Comparison of ENCODE assay signal across 20 cellular contexts in genomic region chr6:99114769-99115406, GRCh38.
DNase-seq lines count a peak whose midpoint lies in the region; ATAC-seq, FAIRE-seq and TF ChIP-seq lines count a peak whose summit lies in the region.
"Had no signal": no experiment of that assay in that cellular context is flagged by ENCODE, and none has a peak within 500 bp of the region (broad histone marks: within the 10 kb centered on the region; RNA-seq: fewer than 3 reads in every experiment).

No MANE protein-coding gene starts in this region.

- TF ChIP-seq EP300 in HepG2 (IDR thresholded peaks at IDR 0.05; ENCODE audit: low read depth in 2 of 2, low read length in 2 of 2) (no peak), HepG2 (CRISPR knock-in tag; IDR thresholded peaks at IDR 0.05; ENCODE audit: borderline replicate concordance) (no peak)

- DNase-seq in HepG2 (ENCODE audit: low spot score) (peak; percentile 6), right lobe of liver (no peak), body of pancreas (peak in 2 of 4 donors; percentile 25 to 27), AML-193 (lab: John Stamatoyannopoulos, UW) (no peak), cerebellar cortex (ENCODE audit: low spot score) (no peak), T-helper 1 cell (no peak)
- DNase-seq: ACHN; CD4-positive, alpha-beta T cell; DMS79 treated with DMSO at 0.1 percent for 48 hours; HFFc6; KBM-7; NCI-H1092; NCI-H69; Peyer's patch; Right ventricle myocardium superior had no signal

- TF ChIP-seq POLR2A in HepG2 (IDR thresholded peaks at IDR 0.05; ENCODE audit: insufficient read depth in 1 of 2, low read depth in 2 of 2, low read length in 2 of 2) (no peak), right lobe of liver (IDR thresholded peaks at IDR 0.05) (no peak), body of pancreas (IDR thresholded peaks at IDR 0.05) (no peak)

- CTCF ChIA-PET in HepG2 (lab: Yijun Ruan, JAX; ENCODE audit: low intra/inter-chr PET ratio, low total read pairs), result no interaction called here

- H3K79me2 ChIP-seq in HepG2 (ENCODE audit: insufficient read depth, low read length), result no peaks in the 10 kb centered on the region

- H3K36me3 ChIP-seq in HepG2 (replicated peaks in 1 of 2; ENCODE audit: control insufficient read depth in 1 of 2, insufficient read depth in 2 of 2, low read length in 2 of 2) (no peaks in the 10 kb centered on the region), right lobe of liver (no peaks in the 10 kb centered on the region), body of pancreas (replicated peaks in 1 of 2; ENCODE audit: insufficient read depth in 1 of 2, low read depth in 2 of 2) (no peaks in the 10 kb centered on the region)
- H3K36me3 ChIP-seq: Peyer's patch had no signal

- POLR2A ChIA-PET in HepG2 (lab: Yijun Ruan, JAX), result no interaction called here

- TF ChIP-seq RAD21 in HepG2 (CRISPR knock-in tag; IDR thresholded peaks at IDR 0.05), result no peak

- H3K27me3 ChIP-seq in HepG2 (ENCODE audit: control insufficient read depth in 1 of 2, insufficient read depth in 2 of 2, low read length in 2 of 2), result no peaks in the 10 kb centered on the region
- no peaks in the 10 kb centered on the region for H3K27me3 ChIP-seq in right lobe of liver
- H3K27me3 ChIP-seq in body of pancreas, result no peaks in the 10 kb centered on the region
- H3K27me3 ChIP-seq: Peyer's patch had no signal

- no peak overlapping the region for H3K27ac ChIP-seq in HepG2 (ENCODE audit: extremely low read length, insufficient read depth, low read length)
- no peak overlapping the region for H3K27ac ChIP-seq in right lobe of liver
- no peak overlapping the region for H3K27ac ChIP-seq in body of pancreas
- H3K27ac ChIP-seq: HL-60, Peyer's patch had no signal

- no TSS peak for BruUV-seq in HepG2 (replicated peaks; lab: Mats Ljungman, UMichigan)

- in situ Hi-C loops in HepG2 (cut with HindIII; ENCODE audit: extremely low pct_ligation_motif_present, low pct_unique_long_range_greater_than_20kb), result loop anchor here (25.0 kb wide), 2 partner anchors 278 to 1628 kb away; partner anchors contain the start of gene POU3F2

- WGBS in HepG2 (ENCODE audit: low lambda C conversion rate), result 4% methylated on average over 5 of the region's 5 CpGs
- 52% methylated on average over 5 of the region's 5 CpGs for WGBS in right lobe of liver (ENCODE audit: insufficient coverage, low coverage, low lambda C conversion rate, missing lambda C conversion rate)
- 52 to 55% methylated on average over 5 of the region's 5 CpGs for WGBS in body of pancreas, 2 donors

- ATAC-seq in HepG2, result no peak
- ATAC-seq in right lobe of liver, result no peak
- peak; percentile 49 for ATAC-seq in HG02973 (IDR thresholded peaks at IDR 0.05; ENCODE audit: unreplicated experiment)
- ATAC-seq in body of pancreas, result peak; percentile 55
- ATAC-seq: SK-N-SH treated with all-trans-retinoic acid at 6 μM for 48 hours had no signal

- no peaks in the 10 kb centered on the region for H3K9me3 ChIP-seq in HepG2 (ENCODE audit: low read length)
- no peaks in the 10 kb centered on the region for H3K9me3 ChIP-seq in right lobe of liver
- H3K9me3 ChIP-seq in body of pancreas, result no peaks in the 10 kb centered on the region
- H3K9me3 ChIP-seq: Peyer's patch had no signal

- intact Hi-C loops in HepG2 (cut with micrococcal nuclease; ENCODE audit: unreplicated experiment), result loop anchor here (5.0 kb wide), 1 partner anchor 268 kb away; no protein-coding TSS in a partner anchor
- intact Hi-C loops in right lobe of liver (cut with DNase I), result no loop called here
- intact Hi-C loops in body of pancreas (cut with DNase I), result loop anchor here (10.0 kb wide), 1 partner anchor 1610 kb away; no protein-coding TSS in a partner anchor

- no peaks in the 10 kb centered on the region for H4K20me1 ChIP-seq in HepG2 (ENCODE audit: insufficient read depth, low read length)

- H3K4me3 ChIP-seq in HepG2 (replicated peaks in 1 of 3; ENCODE audit: insufficient read depth in 1 of 3, low read depth in 2 of 3, low read length in 3 of 3) (no peak overlapping the region), right lobe of liver (no peak overlapping the region), body of pancreas (no peak overlapping the region)
- H3K4me3 ChIP-seq: Peyer's patch had no signal

- H2AFZ ChIP-seq in HepG2 (ENCODE audit: low read length), result no peak overlapping the region

- no peak overlapping the region for H3K4me2 ChIP-seq in HepG2 (ENCODE audit: low read depth, low read length)

- H3K4me1 ChIP-seq in HepG2 (ENCODE audit: insufficient read depth, low read length), result no peaks in the 10 kb centered on the region
- H3K4me1 ChIP-seq in right lobe of liver, result no peaks in the 10 kb centered on the region
- no peaks in the 10 kb centered on the region for H3K4me1 ChIP-seq in body of pancreas
- H3K4me1 ChIP-seq: Peyer's patch had no signal

- TF ChIP-seq CTCF in HepG2 (CRISPR knock-in tag; IDR thresholded peaks at IDR 0.05), result no peak
- TF ChIP-seq CTCF in right lobe of liver (IDR thresholded peaks at IDR 0.05), result no peak
- no peak for TF ChIP-seq CTCF in body of pancreas (IDR thresholded peaks at IDR 0.05)

- no peak for FAIRE-seq in HepG2 (lab: Jason Lieb, UNC)
- FAIRE-seq: G401.6, GM12892 had no signal

- H3K9ac ChIP-seq in HepG2 (ENCODE audit: insufficient read depth, low read depth, low read length), result no peak overlapping the region

TF ChIP-seq in HepG2, 621 proteins besides CTCF, POLR2A, EP300 and RAD21:
- TF ChIP-seq CEBPB (IDR thresholded peaks at IDR 0.05; ENCODE audit: borderline replicate concordance, low read depth, low read length) (peak; percentile 56; the same call in 1 of the 2 replicates), NFYC (CRISPR knock-in tag; IDR thresholded peaks at IDR 0.05) (no peak)

Comparison
In these comparisons a context has a peak if more than half of its experiments do, and no peak if none do; other contexts are left out.
1. intact Hi-C loops: an anchor here in HepG2 (5.0 kb wide) and body of pancreas (10.0 kb wide); none called in right lobe of liver.
2. ATAC-seq: peak in HG02973 (single experiment) and body of pancreas (single experiment); none in HepG2 (single experiment) and right lobe of liver (0 of 4).